In the genomic region with DNA sequence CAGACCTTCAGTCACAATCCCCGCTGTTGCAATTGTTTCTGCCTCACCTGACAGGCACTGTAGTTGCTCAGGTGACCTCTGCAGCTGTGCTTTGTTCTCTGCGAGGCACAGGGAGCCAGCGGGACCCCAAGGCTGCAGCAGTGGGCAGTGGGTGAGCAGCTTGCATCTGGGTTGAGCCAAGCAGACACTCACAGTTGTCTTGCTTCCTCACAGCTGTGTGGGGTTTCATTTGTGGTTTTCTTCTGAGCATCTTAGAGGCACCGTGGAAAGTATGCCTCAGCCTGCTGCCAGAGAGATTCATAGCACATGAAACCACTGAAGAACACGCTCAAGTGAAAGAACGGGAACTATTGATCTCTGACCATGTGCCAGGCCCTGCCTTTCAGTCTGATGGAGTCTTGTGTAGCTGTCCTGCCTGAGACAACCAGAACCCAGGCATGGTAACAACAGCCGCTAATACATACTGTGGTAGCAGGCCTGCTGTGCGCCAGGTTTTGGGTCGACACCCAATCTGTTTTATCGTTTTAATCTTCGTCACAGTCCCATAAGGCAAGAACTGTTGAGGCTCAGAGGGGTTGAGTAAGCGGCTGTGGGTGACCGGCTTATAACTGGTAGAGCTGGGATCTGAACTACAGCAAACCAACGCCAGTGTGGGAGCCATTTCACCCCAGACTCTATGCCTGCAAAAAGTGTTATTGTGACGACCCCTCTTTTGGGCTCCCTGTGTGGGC, we compare ENCODE assay signal across 8 cellular contexts. TPM values are rescaled to one million over a fixed set of nuclear protein-coding genes. Genes with fewer than 3 reads are reported as not detected.
DNase-seq lines count a peak whose midpoint lies in the region; ATAC-seq and TF ChIP-seq lines count a peak whose summit lies in the region.

No MANE protein-coding gene starts in this region.

- ATAC-seq in GM18511 (IDR thresholded peaks at IDR 0.05; ENCODE audit: unreplicated experiment) (peak; percentile 95), HG03025 (IDR thresholded peaks at IDR 0.05; ENCODE audit: low FRiP score, unreplicated experiment) (peak; percentile 97), T-helper 17 cell (peak; percentile 83)

- H3K36me3 ChIP-seq in mesodermal cell (ENCODE audit: control insufficient read depth, insufficient read depth, low read length) = no peaks in the 10 kb centered on the region

- H3K9me3 ChIP-seq in T-helper 17 cell (ENCODE audit: control insufficient read depth, low read length, poor library complexity, severe bottlenecking) (no peaks in the 10 kb centered on the region), mesodermal cell (ENCODE audit: control insufficient read depth, low read length) (no peaks in the 10 kb centered on the region)

- H3K36me3 Mint-ChIP-seq in T-helper 17 cell (ENCODE audit: low read depth) = no peaks in the 10 kb centered on the region

- peak overlapping the region; percentile 93 for H3K27ac Mint-ChIP-seq in T-helper 17 cell

- peak overlapping the region; percentile 89 for H3K4me3 Mint-ChIP-seq in T-helper 17 cell

- TF ChIP-seq CTCF in astrocyte of the cerebellum (IDR thresholded peaks at IDR 0.05; ENCODE audit: low read depth, low read length, missing control alignments) = no peak

- peaks cover 39% of the 10 kb centered on the region for H3K4me1 Mint-ChIP-seq in T-helper 17 cell

- DNase-seq in T-helper 17 cell (peak in 1 of 3 donors; percentile 34), astrocyte of the cerebellum (ENCODE audit: low read depth) (peak; percentile 65), NCI-H510A treated with DMSO at 0.1 percent for 48 hours (lab: John Stamatoyannopoulos, UW) (no peak), ecto neural progenitor cell (ENCODE audit: low spot score) (no peak)
- peak; percentile 32 to 50 for DNase-seq in stimulated activated CD8-positive, alpha-beta memory T cell treated with anti-CD3 and anti-CD28 coated beads, Interleukin-4, amount 100 ng/mL, for 1 hour (ENCODE audit: low read depth in 2 of 2, low spot score in 1 of 2)

- no peaks in the 10 kb centered on the region for H3K27me3 Mint-ChIP-seq in T-helper 17 cell

- WGBS in mesodermal cell (ENCODE audit: insufficient coverage in 2 of 2), 2 experiments = 83 to 88% methylated on average over 14 of the region's 15 CpGs

- H3K27ac ChIP-seq in mesodermal cell (ENCODE audit: low read depth, low read length, severe bottlenecking) = peak overlapping the region; percentile 97

- H3K4me1 ChIP-seq in mesodermal cell (ENCODE audit: control insufficient read depth, insufficient read depth, low read length, poor library complexity, severe bottlenecking) = peaks cover 15% of the 10 kb centered on the region

- in situ Hi-C loops in astrocyte of the cerebellum (cut with HindIII; ENCODE audit: low sequenced_read_pairs) = no loop called here

- H3K4me3 ChIP-seq in astrocyte of the cerebellum (ENCODE audit: low read depth, low read length) (no peak overlapping the region), mesodermal cell (ENCODE audit: extremely low read depth, insufficient read depth, low read length, poor library complexity, severe bottlenecking) (peak overlapping the region; percentile 26)

RNA-seq across cellular contexts. Expression of gene GRK7, which starts 33.4 kb away (rescaled TPM):
- under 1 TPM; 0.18 to 0.20 TPM for total RNA-seq in T-helper 17 cell
- polyA plus RNA-seq in mesodermal cell (2013, experiment 1 of 2) = not detected
- not detected for polyA plus RNA-seq in mesodermal cell (2013, experiment 2 of 2)

RNA-seq across cellular contexts. Expression of gene RNF7, which starts 58.5 kb away (rescaled TPM):
- 10 to 100 TPM; 58.3 to 68.2 TPM for total RNA-seq in T-helper 17 cell
- polyA plus RNA-seq in mesodermal cell (2013, experiment 1 of 2) = 154 TPM
- 143 TPM for polyA plus RNA-seq in mesodermal cell (2013, experiment 2 of 2)

Comparison
In these comparisons a context has a peak if more than half of its experiments do, and no peak if none do; other contexts are left out.
1. DNase-seq: peak in astrocyte of the cerebellum (single experiment) and stimulated activated CD8-positive, alpha-beta memory T cell treated with anti-CD3 and anti-CD28 coated beads, Interleukin-4, amount 100 ng/mL, for 1 hour (2 of 2); none in NCI-H510A treated with DMSO at 0.1 percent for 48 hours (single experiment) and ecto neural progenitor cell (single experiment).
2. Peak in every context shown above with its lines, with median percentiles within 50 percentile points of each other: ATAC-seq.